In the genomic region with DNA sequence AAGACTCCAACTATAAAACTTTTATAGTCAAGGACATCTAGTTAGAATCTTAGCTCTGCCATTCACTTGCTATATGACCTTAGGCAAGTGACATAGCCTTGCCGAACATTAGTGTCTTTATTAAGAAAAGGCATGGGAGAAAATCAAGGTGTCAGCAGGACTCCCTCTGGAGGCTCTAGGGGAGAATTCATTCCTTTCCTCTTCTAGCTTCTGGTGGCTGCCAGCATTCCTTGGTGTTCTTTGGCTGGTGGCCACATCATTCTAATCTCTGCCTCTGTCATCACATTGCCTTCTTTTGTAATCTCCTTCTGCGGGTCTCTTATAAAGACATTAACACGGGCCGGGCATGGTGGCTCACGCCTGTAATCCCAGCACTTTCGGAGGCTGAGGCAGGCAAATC, we compare ENCODE assay signal across 14 cellular contexts.
A peak's percentile ranks its signal among the peaks of the same experiment; 100 is the strongest.
DNase-seq lines count a peak whose midpoint lies in the region; ATAC-seq and FAIRE-seq lines count a peak whose summit lies in the region.
"Had no signal": no experiment of that assay in that cellular context is flagged by ENCODE, and none has a peak within 500 bp of the region (broad histone marks: within the 10 kb centered on the region; RNA-seq: fewer than 3 reads in every experiment).

No MANE protein-coding gene starts in this region.

- 33 to 84% (median 68%) methylated on average over 6 of the region's 6 CpGs for WGBS in small intestine, 3 donors

- DNase-seq in NCI-H526 (lab: John Stamatoyannopoulos, UW) (peak; percentile 0 to 26), NCI-H526 treated with DMSO at 0.1 percent for 48 hours (lab: John Stamatoyannopoulos, UW) (no peak), NCI-H226 (peak; percentile 44), fibroblast of gingiva (ENCODE audit: low read depth) (peak; percentile 1), small intestine (peak; percentile 35)
- no peak for DNase-seq in activated CD4-positive, alpha-beta T cell treated with anti-CD3 and anti-CD28 coated beads, Interleukin-2, amount 50 U/mL, for 48 hours
- DNase-seq in activated T-cell treated with anti-CD3 and anti-CD28 coated beads, Interleukin-2, amount 50 U/mL, for 48 hours: no peak
- DNase-seq: activated CD8-positive, alpha-beta memory T cell treated with anti-CD3 and anti-CD28 coated beads, Interleukin-2, amount 50 U/mL, for 4 hours; AML-193; HCEC 1CT; RPMI8226 had no signal

- no peaks in the 10 kb centered on the region for H3K4me1 ChIP-seq in small intestine (ENCODE audit: control insufficient read depth in 2 of 2, insufficient read depth in 1 of 2, low read depth in 1 of 2, low read length in 1 of 2)

- no peak overlapping the region for H3K27ac ChIP-seq in small intestine (ENCODE audit: low read depth in 1 of 2, low read length in 1 of 2)
- H3K27ac ChIP-seq: epithelial cell of prostate had no signal

- FAIRE-seq in small intestine (lab: Jason Lieb, UNC): no peak

- H3K27me3 ChIP-seq in small intestine (ENCODE audit: control insufficient read depth in 2 of 2, insufficient read depth in 2 of 2, low read length in 2 of 2): no peaks in the 10 kb centered on the region

- H3K9me3 ChIP-seq in small intestine (ENCODE audit: control insufficient read depth, low read depth): no peaks in the 10 kb centered on the region

- no peaks in the 10 kb centered on the region for H3K36me3 ChIP-seq in small intestine (ENCODE audit: control insufficient read depth in 2 of 2, insufficient read depth in 2 of 2, low read length in 2 of 2)

- no peak for ATAC-seq in GM21526 (IDR thresholded peaks at IDR 0.05; ENCODE audit: low FRiP score, unreplicated experiment)
- ATAC-seq: stimulated activated effector memory CD8-positive, alpha-beta T cell treated with anti-CD3 and anti-CD28 coated beads, Interleukin-12 subunit alpha, Interleukin-12 subunit beta, amount 100 ng/mL, for 72 hours had no signal

- H3K4me3 ChIP-seq in small intestine (ENCODE audit: low read depth in 1 of 2, low read length in 2 of 2): no peak overlapping the region

Comparison
In these comparisons a context has a peak if more than half of its experiments do, and no peak if none do; other contexts are left out.
1. DNase-seq: peak in NCI-H526 (2 of 2), NCI-H226 (single experiment), fibroblast of gingiva (single experiment) and small intestine (single experiment); none in NCI-H526 treated with DMSO at 0.1 percent for 48 hours (single experiment), activated CD4-positive, alpha-beta T cell treated with anti-CD3 and anti-CD28 coated beads, Interleukin-2, amount 50 U/mL, for 48 hours (0 of 2) and activated T-cell treated with anti-CD3 and anti-CD28 coated beads, Interleukin-2, amount 50 U/mL, for 48 hours (0 of 2).